8 cellular contexts compared by ENCODE assay signal in genomic region chr17:27651411-27652345, GRCh38. TPM values are rescaled to one million over a fixed set of nuclear protein-coding genes. Genes with fewer than 3 reads are reported as not detected.
DNase-seq lines count a peak whose midpoint lies in the region; ATAC-seq, FAIRE-seq and TF ChIP-seq lines count a peak whose summit lies in the region.

No MANE protein-coding gene starts in this region.

- H3K4me2 ChIP-seq in endothelial cell of umbilical vein (ENCODE audit: insufficient read depth, low read length), result no peak overlapping the region

- H3K27me3 ChIP-seq in endothelial cell of umbilical vein (ENCODE audit: control insufficient read depth in 2 of 2, insufficient read depth in 2 of 2, low read length in 2 of 2), result no peaks in the 10 kb centered on the region

- no peak for TF ChIP-seq POLR2A in endothelial cell of umbilical vein (IDR thresholded peaks at IDR 0.05; ENCODE audit: low read depth, low read length)

- peaks cover 6% of the 10 kb centered on the region for H3K4me1 Mint-ChIP-seq in activated CD8-positive, alpha-beta memory T cell treated with anti-CD3 and anti-CD28 coated beads, Interleukin-2, amount 10 ng/mL, durations not matched to agents 7 days and 5 days
- peaks cover 11% of the 10 kb centered on the region for H3K4me1 Mint-ChIP-seq in nephron progenitor cell

- FAIRE-seq in endothelial cell of umbilical vein (lab: Jason Lieb, UNC), result peak; percentile 94

- CTCF ChIA-PET in GM10248 (lab: Yijun Ruan, JAX), result interaction anchor here (0.7 to 14.1 kb wide), 41 partner anchors 8 to 461 kb away, joined by 3 to 331 read pairs (median 5); partner anchors contain the start of gene LGALS9
- CTCF ChIA-PET in activated CD8-positive, alpha-beta memory T cell treated with anti-CD3 and anti-CD28 coated beads, Interleukin-2, amount 10 ng/mL, durations not matched to agents 7 days and 5 days (lab: Charles Lee), result interaction anchor here (0.8 to 10.0 kb wide), 21 partner anchors 12 to 433 kb away, joined by 3 to 152 read pairs (median 5); partner anchors contain the start of genes LGALS9 and LYRM9
- CTCF ChIA-PET in endothelial cell of umbilical vein (lab: Charles Lee), result interaction anchor here (0.6 to 9.2 kb wide), 16 partner anchors 10 to 415 kb away, joined by 3 to 262 read pairs (median 5); no protein-coding TSS in a partner anchor

- no peaks in the 10 kb centered on the region for H3K9me3 ChIP-seq in endothelial cell of umbilical vein (replicated peaks; ENCODE audit: control insufficient read depth, insufficient read depth, low read length)

- no peak overlapping the region for H3K4me3 ChIP-seq in endothelial cell of umbilical vein (replicated peaks in 1 of 3; ENCODE audit: insufficient read depth in 1 of 3, low read depth in 1 of 3, low read length in 3 of 3)

- intact Hi-C loops in endothelial cell of umbilical vein (cut with micrococcal nuclease), result loop anchor here (1.0 to 5.0 kb wide), 4 partner anchors 42 to 415 kb away; no protein-coding TSS in a partner anchor

- no peaks in the 10 kb centered on the region for H3K27me3 Mint-ChIP-seq in activated CD8-positive, alpha-beta memory T cell treated with anti-CD3 and anti-CD28 coated beads, Interleukin-2, amount 10 ng/mL, durations not matched to agents 7 days and 5 days
- H3K27me3 Mint-ChIP-seq in nephron progenitor cell (ENCODE audit: low read depth, poor library complexity), result peaks cover 6% of the 10 kb centered on the region

- no peak overlapping the region for H2AFZ ChIP-seq in endothelial cell of umbilical vein (ENCODE audit: low read depth, low read length)

- no peaks in the 10 kb centered on the region for H3K9me1 ChIP-seq in endothelial cell of umbilical vein (replicated peaks; ENCODE audit: control insufficient read depth, extremely low read depth, insufficient read depth, low read length)

- H3K36me3 Mint-ChIP-seq in activated CD8-positive, alpha-beta memory T cell treated with anti-CD3 and anti-CD28 coated beads, Interleukin-2, amount 10 ng/mL, durations not matched to agents 7 days and 5 days, result peaks cover 9% of the 10 kb centered on the region
- H3K36me3 Mint-ChIP-seq in nephron progenitor cell (ENCODE audit: low read depth), result no peaks in the 10 kb centered on the region

- BruUV-seq in endothelial cell of umbilical vein (replicated peaks; lab: Mats Ljungman, UMichigan), result no TSS peak

- H3K4me3 Mint-ChIP-seq in activated CD8-positive, alpha-beta memory T cell treated with anti-CD3 and anti-CD28 coated beads, Interleukin-2, amount 10 ng/mL, durations not matched to agents 7 days and 5 days, result no peak overlapping the region
- H3K4me3 Mint-ChIP-seq in nephron progenitor cell, result no peak overlapping the region

- dilution Hi-C loops in endothelial cell of umbilical vein (cut with MboI; ENCODE audit: extremely low pct_ligation_motif_present, low sequenced_read_pairs), result no loop called here

- H3K27ac ChIP-seq in endothelial cell of umbilical vein (ENCODE audit: insufficient read depth, low read depth, low read length), result no peak overlapping the region
- H3K27ac ChIP-seq in substantia nigra (ENCODE audit: low read depth, low read length, poor library complexity, severe bottlenecking), result no peak overlapping the region

- peak; percentile 75 for TF ChIP-seq CTCF in GM10248 (IDR thresholded peaks at IDR 0.05; ENCODE audit: control extremely low read depth, extremely low read depth, low read depth, missing control alignments)
- TF ChIP-seq CTCF in endothelial cell of umbilical vein (IDR thresholded peaks at IDR 0.05; ENCODE audit: extremely low read depth in 1 of 2, insufficient read depth in 1 of 2, low read depth in 1 of 2, low read length in 2 of 2), result peak; percentile 66 to 68
- TF ChIP-seq CTCF in nephron progenitor cell (IDR thresholded peaks at IDR 0.05), result peak; percentile 90

- no peaks in the 10 kb centered on the region for H3K9me3 Mint-ChIP-seq in activated CD8-positive, alpha-beta memory T cell treated with anti-CD3 and anti-CD28 coated beads, Interleukin-2, amount 10 ng/mL, durations not matched to agents 7 days and 5 days (ENCODE audit: low read depth)
- no peaks in the 10 kb centered on the region for H3K9me3 Mint-ChIP-seq in nephron progenitor cell

- no peak overlapping the region for H3K27ac Mint-ChIP-seq in activated CD8-positive, alpha-beta memory T cell treated with anti-CD3 and anti-CD28 coated beads, Interleukin-2, amount 10 ng/mL, durations not matched to agents 7 days and 5 days
- no peak overlapping the region for H3K27ac Mint-ChIP-seq in nephron progenitor cell

- no peaks in the 10 kb centered on the region for H4K20me1 ChIP-seq in endothelial cell of umbilical vein (replicated peaks; ENCODE audit: control insufficient read depth, extremely low read depth, insufficient read depth, low read length)

- POLR2A ChIA-PET in GM10248 (lab: Yijun Ruan, JAX) (no interaction called here), endothelial cell of umbilical vein (lab: Charles Lee) (no interaction called here)

- H3K4me1 ChIP-seq in endothelial cell of umbilical vein (ENCODE audit: control insufficient read depth, extremely low read depth, insufficient read depth, low read length), result no peaks in the 10 kb centered on the region

- no peaks in the 10 kb centered on the region for H3K36me3 ChIP-seq in endothelial cell of umbilical vein (ENCODE audit: control insufficient read depth in 2 of 2, extremely low read depth in 1 of 2, insufficient read depth in 2 of 2, low read length in 2 of 2)

- DNase-seq in GM10248 (ENCODE audit: extremely low spot score) (no peak), NCI-H1694 treated with DMSO at 0.1 percent for 48 hours (lab: John Stamatoyannopoulos, UW) (peak; percentile 20), endothelial cell of umbilical vein (ENCODE audit: low read depth, low spot score) (peak; percentile 25), nephron progenitor cell (peak; percentile 75), substantia nigra (lab: John Stamatoyannopoulos, UW) (peak in 36 of 49 donors; percentile 5 to 74 (median 42))
- DNase-seq in activated CD8-positive, alpha-beta memory T cell treated with anti-CD3 and anti-CD28 coated beads, Interleukin-2, amount 10 ng/mL, durations not matched to agents 7 days and 5 days, result peak; percentile 80

- H3K79me2 ChIP-seq in endothelial cell of umbilical vein (ENCODE audit: control insufficient read depth, insufficient read depth, low read length), result no peaks in the 10 kb centered on the region

- H3K9ac ChIP-seq in endothelial cell of umbilical vein (replicated peaks; ENCODE audit: extremely low read depth, insufficient read depth, low read length), result no peak overlapping the region

- peak; percentile 72 for ATAC-seq in activated CD8-positive, alpha-beta memory T cell treated with anti-CD3 and anti-CD28 coated beads, Interleukin-2, amount 10 ng/mL, durations not matched to agents 7 days and 5 days
- ATAC-seq in HG02759 (IDR thresholded peaks at IDR 0.05; ENCODE audit: unreplicated experiment) (no peak), HG02571 (IDR thresholded peaks at IDR 0.05; ENCODE audit: unreplicated experiment) (no peak)

TF ChIP-seq in endothelial cell of umbilical vein, 7 proteins besides CTCF, POLR2A, EP300 and RAD21:
- TF ChIP-seq EZH2 (IDR thresholded peaks at IDR 0.05; ENCODE audit: borderline replicate concordance, low read depth, low read length, severe bottlenecking), result no peak
- TF ChIP-seq MYC (IDR thresholded peaks at IDR 0.05; ENCODE audit: low read depth, low read length), result no peak
- TF ChIP-seq JUN (IDR thresholded peaks at IDR 0.05; ENCODE audit: borderline replicate concordance, insufficient read depth, insufficient read length, low read depth), result no peak
- TF ChIP-seq POLR2AphosphoS5 (IDR thresholded peaks at IDR 0.05; ENCODE audit: insufficient read depth, low read depth, low read length), result no peak
- TF ChIP-seq, protein P1, sequence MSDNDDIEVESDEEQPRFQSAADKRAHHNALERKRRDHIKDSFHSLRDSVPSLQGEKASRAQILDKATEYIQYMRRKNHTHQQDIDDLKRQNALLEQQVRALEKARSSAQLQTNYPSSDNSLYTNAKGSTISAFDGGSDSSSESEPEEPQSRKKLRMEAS (IDR thresholded peaks at IDR 0.05; ENCODE audit: insufficient read depth, insufficient read length), result no peak
- TF ChIP-seq FOS (IDR thresholded peaks at IDR 0.05; ENCODE audit: borderline replicate concordance, insufficient read depth, low read length), result no peak
- TF ChIP-seq GATA2 (IDR thresholded peaks at IDR 0.05; ENCODE audit: insufficient read depth, insufficient read length, low read depth, low read length), result no peak

RNA-seq across cellular contexts. Expression of gene LGALS9, which starts 20.7 kb away (rescaled TPM):
- 100 to 1,000 TPM; 150 to 305 TPM for total RNA-seq in activated CD8-positive, alpha-beta memory T cell treated with anti-CD3 and anti-CD28 coated beads, Interleukin-2, amount 10 ng/mL, durations not matched to agents 7 days and 5 days
- total RNA-seq in endothelial cell of umbilical vein, result 32.5 and 52.4 TPM in 2 replicates
- polyA plus RNA-seq in endothelial cell of umbilical vein, result 65.2 and 83.3 TPM in 2 replicates
- 27.0 and 35.2 TPM in 2 replicates for polyA plus RNA-seq in endothelial cell of umbilical vein (2011; cell fraction: cytosol; rRNA removed)
- 39.8 and 48.8 TPM in 2 replicates for polyA plus RNA-seq in endothelial cell of umbilical vein (2011; cell fraction: nucleus; rRNA removed)
- polyA plus RNA-seq in endothelial cell of umbilical vein (2012), result 33.2 and 63.8 TPM in 2 replicates
- 59.6 and 74.2 TPM in 2 replicates for polyA minus RNA-seq in endothelial cell of umbilical vein
- not detected for polyA minus RNA-seq in endothelial cell of umbilical vein (2011; cell fraction: cytosol; rRNA and poly(A)+ RNA removed)
- polyA minus RNA-seq in endothelial cell of umbilical vein (2011; cell fraction: nucleus; rRNA and poly(A)+ RNA removed), result 21.3 and 25.5 TPM in 2 replicates
